Comparison of ENCODE assay signal across 35 cellular contexts in genomic region chr7:158289231-158289630, GRCh38.
DNase-seq lines count a peak whose midpoint lies in the region; ATAC-seq, FAIRE-seq and TF ChIP-seq lines count a peak whose summit lies in the region.
"Had no signal": no experiment of that assay in that cellular context is flagged by ENCODE, and none has a peak within 500 bp of the region (broad histone marks: within the 10 kb centered on the region; RNA-seq: fewer than 3 reads in every experiment).

No MANE protein-coding gene starts in this region.

- in situ Hi-C loops in HepG2 (cut with HindIII; ENCODE audit: extremely low pct_ligation_motif_present, low pct_unique_long_range_greater_than_20kb) (no loop called here), GM12878 (cut with MboI) (no loop called here), K562 (cut with MboI) (no loop called here)

- CTCF ChIA-PET in HepG2 (lab: Yijun Ruan, JAX; ENCODE audit: low intra/inter-chr PET ratio, low total read pairs), result no interaction called here
- CTCF ChIA-PET in HEK293 (lab: Yijun Ruan, JAX), result interaction anchor here (0.9 kb wide), 1 partner anchor 8 kb away, joined by 3 read pairs; no protein-coding TSS in a partner anchor
- CTCF ChIA-PET in GM12878 (lab: Yijun Ruan, JAX), result no interaction called here
- CTCF ChIA-PET in K562 (lab: Yijun Ruan, JAX; ENCODE audit: low intra/inter-chr PET ratio), result no interaction called here

- SMC1A ChIA-PET in GM12878 (lab: Charles Lee; ENCODE audit: uncharacterized antibody, unreplicated experiment), result no interaction called here

- H3K79me2 ChIP-seq in HepG2 (ENCODE audit: insufficient read depth, low read length) (no peaks in the 10 kb centered on the region), GM12878 (ENCODE audit: control insufficient read depth, insufficient read depth, low read length) (no peaks in the 10 kb centered on the region), K562 (ENCODE audit: control insufficient read depth, insufficient read depth, low read length) (no peaks in the 10 kb centered on the region)

- TF ChIP-seq RAD21 in HepG2 (CRISPR knock-in tag; IDR thresholded peaks at IDR 0.05) (no peak), GM12878 (IDR thresholded peaks at IDR 0.05; ENCODE audit: insufficient read depth, low read depth, low read length) (no peak), K562 (CRISPR knock-in tag; conservative IDR thresholded peaks at IDR 0.05 in 1 of 2, IDR thresholded peaks at IDR 0.05 in 1 of 2) (no peak)

- H3K36me3 ChIP-seq in HepG2 (replicated peaks in 1 of 2; ENCODE audit: control insufficient read depth in 1 of 2, insufficient read depth in 2 of 2, low read length in 2 of 2) (no peaks in the 10 kb centered on the region), right lobe of liver (no peaks in the 10 kb centered on the region), HEK293 (ENCODE audit: control insufficient read depth in 2 of 2, insufficient read depth in 1 of 2, low read length in 2 of 2) (no peaks in the 10 kb centered on the region), GM12878 (ENCODE audit: control insufficient read depth in 2 of 2, insufficient read depth in 2 of 2, low read length in 1 of 2) (no peaks in the 10 kb centered on the region), K562 (ENCODE audit: control insufficient read depth, insufficient read depth, low read length) (no peaks in the 10 kb centered on the region)
- H3K36me3 ChIP-seq: BE2C had no signal

- FAIRE-seq in HepG2 (lab: Jason Lieb, UNC) (no peak), GM12878 (lab: Jason Lieb, UNC) (peak; percentile 18), K562 (lab: Jason Lieb, UNC) (peak; percentile 11)
- FAIRE-seq: A204.1, A549, D721Med had no signal

- no peaks in the 10 kb centered on the region for H3K27me3 ChIP-seq in HepG2 (ENCODE audit: control insufficient read depth in 1 of 2, insufficient read depth in 2 of 2, low read length in 2 of 2)
- H3K27me3 ChIP-seq in right lobe of liver, result no peaks in the 10 kb centered on the region
- no peaks in the 10 kb centered on the region for H3K27me3 ChIP-seq in GM12878 (replicated peaks in 1 of 2; ENCODE audit: control insufficient read depth in 2 of 2, insufficient read depth in 2 of 2, low read length in 1 of 2)
- H3K27me3 ChIP-seq in K562 (ENCODE audit: control insufficient read depth in 2 of 2, insufficient read depth in 2 of 2, low read length in 2 of 2), result peaks cover 0 to under 1% of the 10 kb centered on the region in 2 experiments; a peak in 3 of 5 replicates
- H3K27me3 ChIP-seq: BE2C; BLaER1; BLaER1 treated with 17β-estradiol and CSF1 and Interleukin-3, amounts not matched to agents 10 nM and 100 nM had no signal

- ATAC-seq in HepG2 (no peak), right lobe of liver (no peak), GM12878 (no peak), K562 (no peak)
- ATAC-seq: A549; CD8-positive, alpha-beta T cell had no signal

- no TSS peak for BruUV-seq in HepG2 (replicated peaks; lab: Mats Ljungman, UMichigan)
- BruUV-seq in GM12878 (replicated peaks; lab: Mats Ljungman, UMichigan), result no TSS peak
- no TSS peak for BruUV-seq in K562 (replicated peaks; lab: Mats Ljungman, UMichigan)

- no peak for TF ChIP-seq CTCF in HepG2 (CRISPR knock-in tag; IDR thresholded peaks at IDR 0.05)
- TF ChIP-seq CTCF in right lobe of liver (IDR thresholded peaks at IDR 0.05), result no peak
- TF ChIP-seq CTCF in HEK293 (tag by site-specific recombination; IDR thresholded peaks at IDR 0.05), result no peak
- no peak for TF ChIP-seq CTCF in GM12878 (IDR thresholded peaks at IDR 0.05 in 2 of 3, conservative IDR thresholded peaks at IDR 0.05 in 1 of 3; ENCODE audit: control insufficient read depth in 2 of 3, extremely low read depth in 1 of 3, insufficient read depth in 1 of 3, low read depth in 3 of 3, low read length in 3 of 3)
- no peak for TF ChIP-seq CTCF in K562 (IDR thresholded peaks at IDR 0.05 in 2 of 3, conservative IDR thresholded peaks at IDR 0.05 in 1 of 3; ENCODE audit: insufficient read depth in 2 of 3, low read depth in 1 of 3, low read length in 3 of 3)

- H3K4me2 ChIP-seq in HepG2 (ENCODE audit: low read depth, low read length) (no peak overlapping the region), GM12878 (ENCODE audit: control insufficient read depth, insufficient read depth) (no peak overlapping the region), K562 (ENCODE audit: insufficient read depth, low read length) (no peak overlapping the region)
- H3K4me2 ChIP-seq: A549; BLaER1; BLaER1 treated with 17β-estradiol and CSF1 and Interleukin-3, amounts not matched to agents 10 nM and 100 nM had no signal

- POLR2A ChIA-PET in HepG2 (lab: Yijun Ruan, JAX), result no interaction called here
- POLR2A ChIA-PET in HEK293 (lab: Yijun Ruan, JAX), result no interaction called here
- POLR2A ChIA-PET in GM12878 (lab: Charles Lee), result no interaction called here
- POLR2A ChIA-PET in K562 (lab: Yijun Ruan, JAX), result no interaction called here

- no peak overlapping the region for H3K9ac ChIP-seq in HepG2 (ENCODE audit: insufficient read depth, low read depth, low read length)
- no peak overlapping the region for H3K9ac ChIP-seq in GM12878 (ENCODE audit: control insufficient read depth, insufficient read depth, low read length)
- no peak overlapping the region for H3K9ac ChIP-seq in K562 (ENCODE audit: insufficient read depth in 1 of 2, low read depth in 2 of 2, low read length in 2 of 2)
- H3K9ac ChIP-seq: BLaER1; BLaER1 treated with 17β-estradiol and CSF1 and Interleukin-3, amounts not matched to agents 10 nM and 100 nM had no signal

- RAD21 ChIA-PET in GM12878 (lab: Charles Lee; ENCODE audit: unreplicated experiment), result no interaction called here

- no peak overlapping the region for H2AFZ ChIP-seq in HepG2 (ENCODE audit: low read length)
- H2AFZ ChIP-seq in GM12878 (ENCODE audit: control insufficient read depth, low read depth, low read length), result no peak overlapping the region
- no peak overlapping the region for H2AFZ ChIP-seq in K562 (ENCODE audit: low read depth, low read length)

- H3K27ac ChIP-seq in HepG2 (ENCODE audit: extremely low read length, insufficient read depth, low read length), result no peak overlapping the region
- no peak overlapping the region for H3K27ac ChIP-seq in right lobe of liver
- H3K27ac ChIP-seq in HEK293 (ENCODE audit: extremely low read depth, low read depth, low read length), result no peak overlapping the region
- no peak overlapping the region for H3K27ac ChIP-seq in GM12878 (ENCODE audit: control insufficient read depth, insufficient read depth)
- H3K27ac ChIP-seq in K562 (ENCODE audit: extremely low read depth, low read depth, low read length), result no peak overlapping the region
- H3K27ac ChIP-seq: 22Rv1; A549; BLaER1; BLaER1 treated with 17β-estradiol and CSF1 and Interleukin-3, amounts not matched to agents 10 nM and 100 nM; C4-2B had no signal

- H3K4me3 ChIP-seq in HepG2 (replicated peaks in 1 of 3; ENCODE audit: insufficient read depth in 1 of 3, low read depth in 2 of 3, low read length in 3 of 3) (no peak overlapping the region), right lobe of liver (no peak overlapping the region), HEK293 (ENCODE audit: low read depth, low read length) (no peak overlapping the region), GM12878 (no peak overlapping the region), K562 (no peak overlapping the region)
- H3K4me3 ChIP-seq: A549, BLaER1 had no signal

- H4K20me1 ChIP-seq in HepG2 (ENCODE audit: insufficient read depth, low read length) (peaks cover 4% of the 10 kb centered on the region; the same call in 1 of the 2 replicates), GM12878 (ENCODE audit: control insufficient read depth, insufficient read depth) (no peaks in the 10 kb centered on the region), K562 (replicated peaks; ENCODE audit: control insufficient read depth, insufficient read depth, low read length) (no peaks in the 10 kb centered on the region)
- H4K20me1 ChIP-seq: BLaER1; BLaER1 treated with 17β-estradiol and CSF1 and Interleukin-3, amounts not matched to agents 10 nM and 100 nM had no signal

- WGBS in HepG2 (ENCODE audit: low lambda C conversion rate), result 94% methylated on average over 2 of the region's 2 CpGs
- WGBS in right lobe of liver (ENCODE audit: insufficient coverage, low coverage, low lambda C conversion rate, missing lambda C conversion rate), result 82% methylated on average over 2 of the region's 2 CpGs
- WGBS in GM12878 (ENCODE audit: insufficient coverage, insufficient replicate concordance, low lambda C conversion rate, missing lambda C conversion rate), result 57% methylated on average over 2 of the region's 2 CpGs
- 0% methylated on average over 2 of the region's 2 CpGs for WGBS in K562 (ENCODE audit: insufficient coverage, low coverage, missing lambda C conversion rate)

- H3K9me1 ChIP-seq in K562 (ENCODE audit: control insufficient read depth, insufficient read depth, low read length), result no peaks in the 10 kb centered on the region

- intact Hi-C loops in HepG2 (cut with micrococcal nuclease; ENCODE audit: unreplicated experiment), result no loop called here
- intact Hi-C loops in right lobe of liver (cut with DNase I), result no loop called here
- intact Hi-C loops in GM12878 (cut with micrococcal nuclease; ENCODE audit: unreplicated experiment), result no loop called here
- intact Hi-C loops in K562 (cut with micrococcal nuclease), result no loop called here

- TF ChIP-seq EP300 in HepG2 (IDR thresholded peaks at IDR 0.05; ENCODE audit: low read depth in 2 of 2, low read length in 2 of 2) (no peak), HepG2 (CRISPR knock-in tag; IDR thresholded peaks at IDR 0.05; ENCODE audit: borderline replicate concordance) (no peak), GM12878 (IDR thresholded peaks at IDR 0.05; ENCODE audit: borderline replicate concordance in 1 of 2, control insufficient read depth in 1 of 2, low read depth in 2 of 2, low read length in 2 of 2) (no peak), K562 (IDR thresholded peaks at IDR 0.05; ENCODE audit: low read length) (no peak)

- no peak for DNase-seq in HepG2 (ENCODE audit: low spot score)
- DNase-seq in right lobe of liver, result no peak
- DNase-seq in GM12878 (ENCODE audit: low read depth, low spot score), result no peak
- no peak for DNase-seq in K562 (ENCODE audit: extremely low read depth in 1 of 4, low spot score in 3 of 4)
- no peak for DNase-seq in NCI-H2081 (lab: John Stamatoyannopoulos, UW)
- no peak for DNase-seq in activated naive CD4-positive, alpha-beta T cell treated with anti-CD3 and anti-CD28 coated beads, Interleukin-2, amount 50 U/mL, for 16 hours
- DNase-seq in NCI-H187 treated with DMSO at 0.1 percent for 48 hours (lab: John Stamatoyannopoulos, UW), result no peak
- DNase-seq: 8988T; ACHN; AML-193; BE2C; C1 segment of cervical spinal cord; Caco-2; Calu3; CD4-positive, alpha-beta memory T cell; CD4-positive, alpha-beta T cell; CD4-positive, CD25-positive, alpha-beta regulatory T cell; CD8-positive, alpha-beta memory T cell; COR-L47; DMS 273 treated with DMSO at 0.1 percent for 48 hours; DMS153; DMS53; DMS79; DMS79 treated with DMSO at 0.1 percent for 48 hours; DND-41; EL had no signal

- peaks cover 16% of the 10 kb centered on the region; the same call in 1 of the 2 replicates for H3K9me3 ChIP-seq in HepG2 (ENCODE audit: low read length)
- H3K9me3 ChIP-seq in right lobe of liver, result no peaks in the 10 kb centered on the region
- no peaks in the 10 kb centered on the region for H3K9me3 ChIP-seq in HEK293 (ENCODE audit: control insufficient read depth, insufficient read depth, low read depth, low read length)
- H3K9me3 ChIP-seq in GM12878 (replicated peaks; ENCODE audit: control insufficient read depth, insufficient read depth, low read length), result no peaks in the 10 kb centered on the region; the same call in 2 of the 3 replicates
- H3K9me3 ChIP-seq in K562 (replicated peaks; ENCODE audit: control insufficient read depth, insufficient read depth, low read depth, low read length), result no peaks in the 10 kb centered on the region; the same call in 1 of the 2 replicates
- H3K9me3 ChIP-seq: BE2C had no signal

- H3K4me1 ChIP-seq in HepG2 (ENCODE audit: insufficient read depth, low read length) (no peaks in the 10 kb centered on the region), right lobe of liver (no peaks in the 10 kb centered on the region), HEK293 (ENCODE audit: control insufficient read depth, insufficient read depth, low read length) (no peaks in the 10 kb centered on the region), GM12878 (ENCODE audit: control insufficient read depth, insufficient read depth, low read length) (no peaks in the 10 kb centered on the region), K562 (replicated peaks in 1 of 2; ENCODE audit: control insufficient read depth in 2 of 2, insufficient read depth in 2 of 2, low read length in 2 of 2) (no peaks in the 10 kb centered on the region)
- H3K4me1 ChIP-seq: A549, BE2C, BLaER1, Caco-2 had no signal

- TF ChIP-seq POLR2A in HepG2 (IDR thresholded peaks at IDR 0.05; ENCODE audit: insufficient read depth in 1 of 2, low read depth in 2 of 2, low read length in 2 of 2) (no peak), right lobe of liver (IDR thresholded peaks at IDR 0.05) (no peak), GM12878 (IDR thresholded peaks at IDR 0.05; ENCODE audit: low read depth, low read length) (no peak), K562 (conservative IDR thresholded peaks at IDR 0.05) (no peak)

Comparison
In these comparisons a context has a peak if more than half of its experiments do, and no peak if none do; other contexts are left out.
1. Of the 241 proteins assayed by ChIP-seq in both HepG2 and K562: peak only in HepG2: none; only in K562: ZNF280B; in both: none; in neither: 239; mixed calls (peak in some experiments, not most) for 1.